Comparison of ENCODE assay signal across 9 cellular contexts in genomic region chr3:74613566-74613965, GRCh38. TPM values are rescaled to one million over a fixed set of nuclear protein-coding genes. Genes with fewer than 3 reads are reported as not detected.
DNase-seq lines count a peak whose midpoint lies in the region; ATAC-seq and TF ChIP-seq lines count a peak whose summit lies in the region.
"Had no signal": no experiment of that assay in that cellular context is flagged by ENCODE, and none has a peak within 500 bp of the region (broad histone marks: within the 10 kb centered on the region; RNA-seq: fewer than 3 reads in every experiment).

No MANE protein-coding gene starts in this region.

- H3K27me3 ChIP-seq in ectodermal cell (ENCODE audit: control insufficient read depth, insufficient read depth, low read length, poor library complexity, severe bottlenecking): peaks cover 59% of the 10 kb centered on the region
- H3K27me3 ChIP-seq in thymus (ENCODE audit: control insufficient read depth, insufficient read depth): peaks cover 18% of the 10 kb centered on the region

- DNase-seq in NCI-H1105 treated with DMSO at 0.1 percent for 48 hours (lab: John Stamatoyannopoulos, UW) (peak; percentile 24), NCI-H1105 (lab: John Stamatoyannopoulos, UW) (no peak), mucosa of descending colon (peak; percentile 29 to 64 (median 50)), RWPE1 (ENCODE audit: low spot score) (no peak), NOMO-1 treated with dmso at 0.1 percent for 144 hours (lab: John Stamatoyannopoulos, UW; ENCODE audit: unreplicated experiment) (no peak)
- no peak for DNase-seq in activated T-cell treated with anti-CD3 and anti-CD28 coated beads, Interleukin-2, amount 50 U/mL, for 48 hours
- DNase-seq: activated CD4-positive, alpha-beta T cell treated with anti-CD3 and anti-CD28 coated beads, Interleukin-2, amount 50 U/mL, for 1 hour had no signal

- H3K36me3 ChIP-seq in ectodermal cell (ENCODE audit: control insufficient read depth, insufficient read depth, low read length) (no peaks in the 10 kb centered on the region), mucosa of descending colon (ENCODE audit: low read depth) (no peaks in the 10 kb centered on the region), thymus (ENCODE audit: control insufficient read depth, insufficient read depth) (no peaks in the 10 kb centered on the region)

- H3K4me1 ChIP-seq in ectodermal cell (ENCODE audit: control insufficient read depth, insufficient read depth, low read length) (no peaks in the 10 kb centered on the region), mucosa of descending colon (ENCODE audit: low read depth) (peaks cover 20% of the 10 kb centered on the region), thymus (ENCODE audit: control insufficient read depth, insufficient read depth, low read length) (no peaks in the 10 kb centered on the region)

- WGBS in ectodermal cell, 2 experiments: 49 to 53% methylated on average over 15 of the region's 15 CpGs
- WGBS in thymus: 9% methylated on average over 15 of the region's 15 CpGs

- POLR2A ChIA-PET in RWPE1 (lab: Yijun Ruan, JAX; ENCODE audit: low non-redundant PET): no interaction called here

- H3K27ac ChIP-seq in ectodermal cell (ENCODE audit: insufficient read depth, low read depth, low read length, poor library complexity, severe bottlenecking): no peak overlapping the region
- H3K27ac ChIP-seq in thymus (ENCODE audit: low read depth): no peak overlapping the region
- H3K27ac ChIP-seq in RWPE1: no peak overlapping the region

- peak; percentile 60 for ATAC-seq in mucosa of descending colon

- H3K9me3 ChIP-seq in ectodermal cell (ENCODE audit: control insufficient read depth, low read length) (no peaks in the 10 kb centered on the region), mucosa of descending colon (no peaks in the 10 kb centered on the region), thymus (ENCODE audit: control insufficient read depth) (no peaks in the 10 kb centered on the region)

- TF ChIP-seq CTCF in mucosa of descending colon (IDR thresholded peaks at IDR 0.05) (no peak), RWPE1 (conservative IDR thresholded peaks at IDR 0.05; ENCODE audit: low read depth) (no peak)

- H3K4me3 ChIP-seq in ectodermal cell (ENCODE audit: insufficient read depth, low read depth, low read length) (peak overlapping the region; percentile 31), mucosa of descending colon (peak overlapping the region; percentile 15), thymus (ENCODE audit: low read length) (peak overlapping the region; percentile 16)

- intact Hi-C loops in mucosa of descending colon (cut with DNase I, micrococcal nuclease): no loop called here

- CTCF ChIA-PET in RWPE1 (lab: Yijun Ruan, JAX): no interaction called here

RNA-seq across cellular contexts. Expression of gene CNTN3, which starts 0.9 kb away (rescaled TPM):
- 3.2 TPM for polyA plus RNA-seq in ectodermal cell (2013, experiment 1 of 4)
- polyA plus RNA-seq in ectodermal cell (2013, experiment 2 of 4): 3.3 TPM
- 4.6 TPM for polyA plus RNA-seq in ectodermal cell (2013, experiment 3 of 4)
- 5.1 TPM for polyA plus RNA-seq in ectodermal cell (2013, experiment 4 of 4)
- 10 to 100 TPM in 1 of 3 donors, 1 to 10 TPM in 2; 6.2 to 15.6 (median 8.1) TPM for total RNA-seq in mucosa of descending colon
- polyA plus RNA-seq in thymus: 3.7 TPM

Comparison
In these comparisons a context has a peak if more than half of its experiments do, and no peak if none do; other contexts are left out.
1. DNase-seq: peak in NCI-H1105 treated with DMSO at 0.1 percent for 48 hours (single experiment) and mucosa of descending colon (3 of 3); none in NCI-H1105 (single experiment), RWPE1 (single experiment), activated T-cell treated with anti-CD3 and anti-CD28 coated beads, Interleukin-2, amount 50 U/mL, for 48 hours (0 of 2) and NOMO-1 treated with dmso at 0.1 percent for 144 hours (single experiment).
2. Peak in every context shown above with its lines, with median percentiles within 50 percentile points of each other: H3K4me3 ChIP-seq.